8 cellular contexts compared by ENCODE assay signal in genomic region chr16:88662222-88662842, GRCh38. TPM values are rescaled to one million over a fixed set of nuclear protein-coding genes. Genes with fewer than 3 reads are reported as not detected.
A peak's percentile ranks its signal among the peaks of the same experiment; 100 is the strongest.
DNase-seq lines count a peak whose midpoint lies in the region; ATAC-seq and TF ChIP-seq lines count a peak whose summit lies in the region.

No MANE protein-coding gene starts in this region.

- intact Hi-C loops in activated CD4-positive, alpha-beta T cell treated with anti-CD3 and anti-CD28 coated beads for 36 hours (cut with DNase I, micrococcal nuclease), result loop anchor here in 1 of 2 experiments (2.0 kb wide), 2 partner anchors 122 to 210 kb away; partner anchors contain the start of genes PIEZO1 and ZFPM1
- intact Hi-C loops in OCI-LY7 (cut with micrococcal nuclease; ENCODE audit: unreplicated experiment), result loop anchor here (5.0 to 10.0 kb wide), 3 partner anchors 120 to 208 kb away; partner anchors contain the start of genes CDT1 and ZFPM1
- intact Hi-C loops in ovary (cut with DNase I), result no loop called here

- H3K4me3 Mint-ChIP-seq in activated CD4-positive, alpha-beta T cell treated with anti-CD3 and anti-CD28 coated beads for 36 hours, result peak overlapping the region; percentile 92
- peak overlapping the region; percentile 87 for H3K4me3 Mint-ChIP-seq in endodermal cell

- H3K79me2 ChIP-seq in OCI-LY7 (ENCODE audit: insufficient read depth, low read depth, low read length), result peaks cover 37% of the 10 kb centered on the region; the same call in 1 of the 2 replicates

- no peak for TF ChIP-seq POLR2A in ovary (IDR thresholded peaks at IDR 0.05)

- TF ChIP-seq CTCF in OCI-LY7 (conservative IDR thresholded peaks at IDR 0.05; ENCODE audit: low read length) (no peak), endodermal cell (conservative IDR thresholded peaks at IDR 0.05) (no peak), ovary (IDR thresholded peaks at IDR 0.05) (no peak)

- H3K27me3 ChIP-seq in endodermal cell (ENCODE audit: control insufficient read depth, insufficient read depth, low read length, poor library complexity, severe bottlenecking) (no peaks in the 10 kb centered on the region), ovary (no peaks in the 10 kb centered on the region)

- no peaks in the 10 kb centered on the region for H3K27me3 Mint-ChIP-seq in activated CD4-positive, alpha-beta T cell treated with anti-CD3 and anti-CD28 coated beads for 36 hours
- no peaks in the 10 kb centered on the region for H3K27me3 Mint-ChIP-seq in endodermal cell (ENCODE audit: insufficient read depth)

- BruUV-seq in OCI-LY7 (replicated peaks; lab: Mats Ljungman, UMichigan), result TSS peak; percentile 75

- no peak for ATAC-seq in activated CD4-positive, alpha-beta T cell treated with anti-CD3 and anti-CD28 coated beads for 36 hours

- peak overlapping the region; percentile 13; the same call in 1 of the 2 replicates for H2AFZ ChIP-seq in OCI-LY7 (ENCODE audit: low read length)

- CTCF ChIA-PET in activated CD4-positive, alpha-beta T cell treated with anti-CD3 and anti-CD28 coated beads for 36 hours (lab: Charles Lee), result interaction anchor here (2.1 kb wide), 1 partner anchor 23 kb away, joined by 7 read pairs; no protein-coding TSS in a partner anchor
- CTCF ChIA-PET in OCI-LY7 (lab: Charles Lee; ENCODE audit: unreplicated experiment), result no interaction called here

- peak overlapping the region; percentile 86 for H3K27ac Mint-ChIP-seq in activated CD4-positive, alpha-beta T cell treated with anti-CD3 and anti-CD28 coated beads for 36 hours
- H3K27ac Mint-ChIP-seq in endodermal cell, result no peak overlapping the region

- H3K4me2 ChIP-seq in OCI-LY7 (ENCODE audit: low read length), result peak overlapping the region; percentile 83

- H3K9ac ChIP-seq in endodermal cell (ENCODE audit: extremely low read depth, low read length, poor library complexity, severe bottlenecking), result peak overlapping the region; percentile 70

- 2 to 3% methylated on average over 29 to 49 of the region's 49 CpGs for WGBS in endodermal cell (ENCODE audit: insufficient coverage in 1 of 2, insufficient read length in 1 of 2), 2 experiments
- WGBS in ovary, 3 donors, result 0 to 1% (median 1%) methylated on average over 21 to 49 of the region's 49 CpGs

- TF ChIP-seq EP300 in ovary (IDR thresholded peaks at IDR 0.05), result no peak

- H3K4me3 ChIP-seq in OCI-LY7 (ENCODE audit: low read depth, low read length, poor library complexity, severe bottlenecking) (peak overlapping the region; percentile 86), endodermal cell (ENCODE audit: low read length) (peak overlapping the region; percentile 87), ovary (peak overlapping the region; percentile 70)

- H3K9me3 Mint-ChIP-seq in activated CD4-positive, alpha-beta T cell treated with anti-CD3 and anti-CD28 coated beads for 36 hours (ENCODE audit: low read depth), result no peaks in the 10 kb centered on the region
- no peaks in the 10 kb centered on the region for H3K9me3 Mint-ChIP-seq in endodermal cell

- peak overlapping the region; percentile 56 for H3K27ac ChIP-seq in OCI-LY7 (ENCODE audit: low read depth, low read length, poor library complexity, severe bottlenecking)
- H3K27ac ChIP-seq in endodermal cell (ENCODE audit: low read depth, low read length), result peak overlapping the region; percentile 84
- H3K27ac ChIP-seq in ovary, result peak overlapping the region in 1 of 2 donors; percentile 31

- no peaks in the 10 kb centered on the region for H3K9me2 ChIP-seq in OCI-LY7 (ENCODE audit: insufficient read depth, low read length)

- H4K20me1 ChIP-seq in OCI-LY7 (ENCODE audit: insufficient read depth, low read length), result no peaks in the 10 kb centered on the region

- no peaks in the 10 kb centered on the region for H3K9me3 ChIP-seq in OCI-LY7 (ENCODE audit: low read length)
- H3K9me3 ChIP-seq in endodermal cell (ENCODE audit: control insufficient read depth, low read length), result no peaks in the 10 kb centered on the region
- H3K9me3 ChIP-seq in ovary, result no peaks in the 10 kb centered on the region

- peaks cover 19% of the 10 kb centered on the region; the same call in 1 of the 2 replicates for H3K36me3 ChIP-seq in OCI-LY7 (ENCODE audit: insufficient read depth, low read length)
- peaks cover 14% of the 10 kb centered on the region for H3K36me3 ChIP-seq in endodermal cell (ENCODE audit: control insufficient read depth, insufficient read depth, low read length)
- H3K36me3 ChIP-seq in ovary, result no peaks in the 10 kb centered on the region

- H3K4me1 ChIP-seq in OCI-LY7 (ENCODE audit: insufficient read depth, low read length, poor library complexity, severe bottlenecking) (peaks cover 31% of the 10 kb centered on the region), endodermal cell (ENCODE audit: control insufficient read depth, insufficient read depth, low read length) (no peaks in the 10 kb centered on the region), ovary (ENCODE audit: insufficient read depth) (peaks cover 3% of the 10 kb centered on the region)

- peaks cover 6% of the 10 kb centered on the region for H3K36me3 Mint-ChIP-seq in activated CD4-positive, alpha-beta T cell treated with anti-CD3 and anti-CD28 coated beads for 36 hours (ENCODE audit: low read depth)
- H3K36me3 Mint-ChIP-seq in endodermal cell (ENCODE audit: low read depth), result peaks cover 9% of the 10 kb centered on the region

- DNase-seq in activated CD4-positive, alpha-beta T cell treated with anti-CD3 and anti-CD28 coated beads for 36 hours, result peak; percentile 45
- no peak for DNase-seq in activated CD4-positive, alpha-beta T cell treated with anti-CD3 and anti-CD28 coated beads, Interleukin-2, amount 50 U/mL, for 1 hour
- DNase-seq in OCI-LY7 (ENCODE audit: low spot score) (peak; percentile 32), endodermal cell (peak; percentile 69), ovary (peak in 1 of 5 donors; percentile 51), amniotic stem cell (lab: John Stamatoyannopoulos, UW) (no peak), DMS 273 (lab: John Stamatoyannopoulos, UW; ENCODE audit: unreplicated experiment) (no peak), Kasumi-1 (lab: John Stamatoyannopoulos, UW) (no peak)

- H3K4me1 Mint-ChIP-seq in activated CD4-positive, alpha-beta T cell treated with anti-CD3 and anti-CD28 coated beads for 36 hours, result peaks cover 14% of the 10 kb centered on the region
- peaks cover 6% of the 10 kb centered on the region for H3K4me1 Mint-ChIP-seq in endodermal cell

- POLR2A ChIA-PET in activated CD4-positive, alpha-beta T cell treated with anti-CD3 and anti-CD28 coated beads for 36 hours (lab: Charles Lee), result interaction anchor here (1.0 kb wide), 1 partner anchor 43 kb away, joined by 7 read pairs; no protein-coding TSS in a partner anchor
- POLR2A ChIA-PET in OCI-LY7 (lab: Charles Lee), result interaction anchor here (0.7 to 1.0 kb wide), 2 partner anchors 10 to 1176 kb away, joined by 3 to 9 read pairs; no protein-coding TSS in a partner anchor

RNA-seq across cellular contexts. Expression of gene MVD, which starts 0.6 kb away (rescaled TPM):
- total RNA-seq in activated CD4-positive, alpha-beta T cell treated with anti-CD3 and anti-CD28 coated beads for 36 hours, result 10 to 100 TPM; 62.8 to 81.1 TPM
- 65.6 and 74.4 TPM in 2 replicates for total RNA-seq in OCI-LY7 (2014; rRNA removed; shearing (Covaris generic))
- total RNA-seq in OCI-LY7 (2022) (136 and 158 TPM in 2 replicates), endodermal cell (10 to 100 TPM; 79.8 to 81.4 TPM), ovary (100 to 1,000 TPM in 1 of 7 donors, 10 to 100 TPM in 5, 1 to 10 TPM in 1; 9.1 to 135 (median 20.9) TPM)
- polyA plus RNA-seq in endodermal cell (2013, experiment 1 of 2), result 111 TPM
- polyA plus RNA-seq in endodermal cell (2013, experiment 2 of 2), result 106 TPM
- polyA plus RNA-seq in ovary, result 10 to 100 TPM in 1 of 2 donors, 1 to 10 TPM in 1; 9.2 to 22.6 TPM

RNA-seq across cellular contexts. Expression of gene CYBA, which starts 11.5 kb away (rescaled TPM):
- 100 to 1,000 TPM; 155 to 200 TPM for total RNA-seq in activated CD4-positive, alpha-beta T cell treated with anti-CD3 and anti-CD28 coated beads for 36 hours
- total RNA-seq in OCI-LY7 (2014; rRNA removed; shearing (Covaris generic)), result 601 and 647 TPM in 2 replicates
- total RNA-seq in OCI-LY7 (2022) (315 and 359 TPM in 2 replicates), endodermal cell (100 to 1,000 TPM; 188 to 220 TPM), ovary (100 to 1,000 TPM in 1 of 7 donors, 10 to 100 TPM in 6; 17.5 to 244 (median 63.0) TPM)
- polyA plus RNA-seq in endodermal cell (2013, experiment 1 of 2), result 63.0 TPM
- polyA plus RNA-seq in endodermal cell (2013, experiment 2 of 2), result 54.6 TPM
- 10 to 100 TPM in 1 of 2 donors, 1 to 10 TPM in 1; 6.5 to 51.5 TPM for polyA plus RNA-seq in ovary

RNA-seq across cellular contexts. Expression of gene IL17C, which starts 24.0 kb away (rescaled TPM):
- under 1 TPM in 1 of 2 experiments, not detected in 1; 0.18 TPM for total RNA-seq in activated CD4-positive, alpha-beta T cell treated with anti-CD3 and anti-CD28 coated beads for 36 hours
- not detected in 2 replicates for total RNA-seq in OCI-LY7 (2014; rRNA removed; shearing (Covaris generic))
- 0.50 and 0.86 TPM in 2 replicates for total RNA-seq in OCI-LY7 (2022)
- total RNA-seq in endodermal cell, result not detected
- not detected for polyA plus RNA-seq in endodermal cell (2013, experiment 1 of 2)
- polyA plus RNA-seq in endodermal cell (2013, experiment 2 of 2), result not detected
- total RNA-seq in ovary, result not detected
- polyA plus RNA-seq in ovary, result not detected

RNA-seq across cellular contexts. Expression of gene SNAI3, which starts 24.0 kb away (rescaled TPM):
- total RNA-seq in activated CD4-positive, alpha-beta T cell treated with anti-CD3 and anti-CD28 coated beads for 36 hours, result 1 to 10 TPM; 3.6 to 4.1 TPM
- 2.4 and 3.1 TPM in 2 replicates for total RNA-seq in OCI-LY7 (2014; rRNA removed; shearing (Covaris generic))
- 1.6 and 3.3 TPM in 2 replicates for total RNA-seq in OCI-LY7 (2022)
- 1 to 10 TPM in 1 of 2 donors, under 1 TPM in 1; 0.77 to 2.1 TPM for total RNA-seq in endodermal cell
- 0.75 TPM for polyA plus RNA-seq in endodermal cell (2013, experiment 1 of 2)
- 0.46 TPM for polyA plus RNA-seq in endodermal cell (2013, experiment 2 of 2)
- 1 to 10 TPM in 1 of 7 donors, under 1 TPM in 3, not detected in 3; 0.12 to 1.0 (median 0.25) TPM for total RNA-seq in ovary
- polyA plus RNA-seq in ovary, result under 1 TPM in 1 of 2 donors, not detected in 1; 0.28 TPM

RNA-seq across cellular contexts. Expression of gene RNF166, which starts 43.9 kb away (rescaled TPM):
- 10 to 100 TPM; 44.0 to 49.7 TPM for total RNA-seq in activated CD4-positive, alpha-beta T cell treated with anti-CD3 and anti-CD28 coated beads for 36 hours
- total RNA-seq in OCI-LY7 (2014; rRNA removed; shearing (Covaris generic)), result 39.2 and 52.4 TPM in 2 replicates
- 40.3 and 56.2 TPM in 2 replicates for total RNA-seq in OCI-LY7 (2022)
- 10 to 100 TPM; 24.2 to 27.2 TPM for total RNA-seq in endodermal cell
- polyA plus RNA-seq in endodermal cell (2013, experiment 1 of 2), result 37.1 TPM
- polyA plus RNA-seq in endodermal cell (2013, experiment 2 of 2), result 29.8 TPM
- 10 to 100 TPM; 17.3 to 26.5 (median 22.2) TPM for total RNA-seq in ovary
- 10 to 100 TPM in 1 of 2 donors, 1 to 10 TPM in 1; 4.7 to 14.0 TPM for polyA plus RNA-seq in ovary

Comparison
In these comparisons a context has a peak if more than half of its experiments do, and no peak if none do; other contexts are left out.
1. DNase-seq: peak in activated CD4-positive, alpha-beta T cell treated with anti-CD3 and anti-CD28 coated beads for 36 hours (single experiment), OCI-LY7 (single experiment) and endodermal cell (single experiment); none in activated CD4-positive, alpha-beta T cell treated with anti-CD3 and anti-CD28 coated beads, Interleukin-2, amount 50 U/mL, for 1 hour (single experiment), amniotic stem cell (single experiment), DMS 273 (single experiment) and Kasumi-1 (0 of 2).
2. Peak in every context shown above with its lines, with median percentiles within 50 percentile points of each other: H3K4me3 ChIP-seq.